In the genomic region with DNA sequence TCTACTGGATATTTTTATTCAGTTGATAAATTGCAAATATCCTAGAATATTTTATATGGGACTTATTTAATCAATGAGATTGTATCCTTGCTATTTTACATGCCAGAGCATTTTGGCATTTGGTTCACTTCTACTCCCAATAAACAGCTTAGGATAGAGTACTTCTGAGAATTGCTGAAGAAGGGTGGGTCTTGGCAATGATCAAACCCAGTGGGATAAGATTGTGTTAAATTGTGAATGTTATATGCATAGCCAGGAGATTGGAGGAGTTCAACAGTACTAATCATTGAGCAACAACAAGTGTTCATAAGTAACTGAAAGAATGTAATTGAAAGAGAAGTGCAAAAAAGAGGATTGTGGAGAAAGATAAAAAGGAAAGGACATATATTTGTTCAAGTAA, we compare ENCODE assay signal across 17 cellular contexts.
DNase-seq lines count a peak whose midpoint lies in the region; ATAC-seq and TF ChIP-seq lines count a peak whose summit lies in the region.
"Had no signal": no experiment of that assay in that cellular context is flagged by ENCODE, and none has a peak within 500 bp of the region (broad histone marks: within the 10 kb centered on the region; RNA-seq: fewer than 3 reads in every experiment).

No MANE protein-coding gene starts in this region.

- H3K27ac ChIP-seq in H9 (ENCODE audit: insufficient read length, low read depth, low read length) (no peak overlapping the region), right lobe of liver (no peak overlapping the region)
- H3K27ac ChIP-seq: epithelial cell of prostate, heart right ventricle, SJSA1 had no signal

- H3K4me1 Mint-ChIP-seq in H9 (peaks cover 17 to 24% of the 10 kb centered on the region in 2 experiments), WTC11 (peaks cover 34% of the 10 kb centered on the region)
- H3K4me1 Mint-ChIP-seq: activated T-helper 17 cell treated with anti-CD3 and anti-CD28 coated beads, Interleukin-2, amount 50 U/mL, for 72 hours had no signal

- no peak overlapping the region for H2BK20ac ChIP-seq in H9 (ENCODE audit: low read depth, low read length, poor library complexity, severe bottlenecking)

- POLR2A ChIA-PET in WTC11 (lab: Charles Lee): no interaction called here

- no peak overlapping the region for H3K4ac ChIP-seq in H9 (ENCODE audit: low read depth, low read length)

- H3K79me1 ChIP-seq in H9 (ENCODE audit: insufficient read depth, low read depth, low read length, poor library complexity, severe bottlenecking): no peaks in the 10 kb centered on the region

- no peak overlapping the region for H3K23ac ChIP-seq in H9 (ENCODE audit: insufficient read length, low read depth, low read length)

- no peaks in the 10 kb centered on the region for H3K4me1 ChIP-seq in H9 (ENCODE audit: insufficient read depth, low read length)
- H3K4me1 ChIP-seq in right lobe of liver: no peaks in the 10 kb centered on the region
- H3K4me1 ChIP-seq: SJSA1 had no signal

- H3K27me3 ChIP-seq in H9 (ENCODE audit: insufficient read depth, low read length): no peaks in the 10 kb centered on the region
- no peaks in the 10 kb centered on the region for H3K27me3 ChIP-seq in right lobe of liver
- H3K27me3 ChIP-seq: heart right ventricle, SJSA1 had no signal

- no peaks in the 10 kb centered on the region for H3K79me2 ChIP-seq in H9 (ENCODE audit: insufficient read depth, low read length)

- H3K56ac ChIP-seq in H9 (ENCODE audit: insufficient read length, low read depth, low read length): no peak overlapping the region

- H3K27me3 Mint-ChIP-seq in H9 (ENCODE audit: low read depth): no peaks in the 10 kb centered on the region
- no peaks in the 10 kb centered on the region for H3K27me3 Mint-ChIP-seq in WTC11 (ENCODE audit: low read depth)
- H3K27me3 Mint-ChIP-seq: activated T-helper 17 cell treated with anti-CD3 and anti-CD28 coated beads, Interleukin-2, amount 50 U/mL, for 72 hours had no signal

- H3K4me3 ChIP-seq in fibroblast of pulmonary artery (replicated peaks; ENCODE audit: low read depth, low read length) (no peak overlapping the region), right lobe of liver (no peak overlapping the region)
- H3K4me3 ChIP-seq: heart right ventricle, SJSA1 had no signal

- TF ChIP-seq CTCF in H9 (conservative IDR thresholded peaks at IDR 0.05): no peak
- TF ChIP-seq CTCF in WTC11 (IDR thresholded peaks at IDR 0.05): no peak
- no peak for TF ChIP-seq CTCF in fibroblast of pulmonary artery (IDR thresholded peaks at IDR 0.05; ENCODE audit: low read length, missing control alignments)
- TF ChIP-seq CTCF in right lobe of liver (IDR thresholded peaks at IDR 0.05): no peak

- H3K4me3 Mint-ChIP-seq in H9 (peak overlapping the region in 1 of 2 experiments; percentile 5; a peak in 1 of 5 replicates), WTC11 (peak overlapping the region; percentile 48)
- H3K4me3 Mint-ChIP-seq: activated T-helper 17 cell treated with anti-CD3 and anti-CD28 coated beads, Interleukin-2, amount 50 U/mL, for 72 hours; T-helper 2 cell treated with Interferon-gamma antibody and Interleukin-4, amounts not matched to agents 5 μg/mL and 100 μg/mL, for 36 hours had no signal

- no peaks in the 10 kb centered on the region for H4K20me1 ChIP-seq in H9 (ENCODE audit: control insufficient read depth, insufficient read depth, insufficient read length)

- no peaks in the 10 kb centered on the region for H3K9me3 ChIP-seq in H9 (ENCODE audit: control insufficient read depth, low read depth, low read length)
- H3K9me3 ChIP-seq in right lobe of liver: no peaks in the 10 kb centered on the region
- H3K9me3 ChIP-seq: heart right ventricle, SJSA1 had no signal

- H4K8ac ChIP-seq in H9 (replicated peaks; ENCODE audit: insufficient read length, low read depth, low read length): no peak overlapping the region

- H3K36me3 ChIP-seq in right lobe of liver: peaks cover 0 to 11% (median 0%) of the 10 kb centered on the region in 4 donors

- H2BK5ac ChIP-seq in H9 (ENCODE audit: insufficient read length, low read length): no peak overlapping the region

- H3T11ph ChIP-seq in H9 (ENCODE audit: low read length): no peak overlapping the region

- no peak overlapping the region for H4K5ac ChIP-seq in H9 (ENCODE audit: insufficient read length, low read depth, low read length)

- no peak; the same call in 1 of the 2 replicates for ATAC-seq in WTC11
- ATAC-seq in right lobe of liver: no peak
- no peak for ATAC-seq in GM18858 (IDR thresholded peaks at IDR 0.05; ENCODE audit: unreplicated experiment)
- ATAC-seq: activated CD4-positive, CD25-positive, alpha-beta regulatory T cell treated with anti-CD3 and anti-CD28 coated beads, Interleukin-2, amount 50 U/mL, for 24 hours; activated T-helper 17 cell treated with anti-CD3 and anti-CD28 coated beads, Interleukin-2, amount 50 U/mL, for 72 hours had no signal

- H2BK15ac ChIP-seq in H9 (ENCODE audit: low read depth, low read length): no peak overlapping the region

- no peak overlapping the region for H2BK12ac ChIP-seq in H9 (ENCODE audit: insufficient read length, low read depth, low read length)

- H3K27ac Mint-ChIP-seq in H9: peak overlapping the region in 1 of 3 experiments; percentile 90; a peak in 2 of 7 replicates
- peak overlapping the region; percentile 75 for H3K27ac Mint-ChIP-seq in WTC11
- H3K27ac Mint-ChIP-seq: activated T-helper 17 cell treated with anti-CD3 and anti-CD28 coated beads, Interleukin-2, amount 50 U/mL, for 72 hours; T-helper 2 cell treated with Interferon-gamma antibody and Interleukin-4, amounts not matched to agents 5 μg/mL and 100 μg/mL, for 36 hours had no signal

- H2AFZ ChIP-seq in H9 (ENCODE audit: low read length): no peak overlapping the region

- no peak overlapping the region for H3K14ac ChIP-seq in H9 (ENCODE audit: insufficient read depth, low read length)

- H3K9ac ChIP-seq in H9 (ENCODE audit: extremely low read depth, insufficient read length, low read length): no peak overlapping the region

- H2AK5ac ChIP-seq in H9 (ENCODE audit: insufficient read length, low read length): no peak overlapping the region

- H4K91ac ChIP-seq in H9 (ENCODE audit: insufficient read length, low read depth, low read length): no peak overlapping the region

- H2BK120ac ChIP-seq in H9 (ENCODE audit: low read depth, low read length, poor library complexity, severe bottlenecking): no peak overlapping the region

- TF ChIP-seq POLR2A in right lobe of liver (IDR thresholded peaks at IDR 0.05): no peak

- intact Hi-C loops in right lobe of liver (cut with DNase I): no loop called here

- H3K36me3 Mint-ChIP-seq in H9 (ENCODE audit: insufficient read depth in 1 of 3, low read depth in 3 of 3): peaks cover 0 to 5% (median 5%) of the 10 kb centered on the region in 3 experiments; a peak in 4 of 7 replicates
- peaks cover 5% of the 10 kb centered on the region for H3K36me3 Mint-ChIP-seq in WTC11

- no peaks in the 10 kb centered on the region for H3K23me2 ChIP-seq in H9 (ENCODE audit: insufficient read length, low read depth, low read length, poor library complexity, severe bottlenecking)

- CTCF ChIA-PET in WTC11 (lab: Charles Lee): no interaction called here

- H3K9me3 Mint-ChIP-seq in H9 (no peaks in the 10 kb centered on the region), WTC11 (peaks cover 5% of the 10 kb centered on the region)
- H3K9me3 Mint-ChIP-seq: activated T-helper 17 cell treated with anti-CD3 and anti-CD28 coated beads, Interleukin-2, amount 50 U/mL, for 72 hours; T-helper 2 cell treated with Interferon-gamma antibody and Interleukin-4, amounts not matched to agents 5 μg/mL and 100 μg/mL, for 36 hours had no signal

- H3K4me2 ChIP-seq in H9 (ENCODE audit: insufficient read depth, insufficient read length, low read length): peak overlapping the region; percentile 30

- DNase-seq in H9 (no peak), WTC11 (ENCODE audit: low spot score) (no peak), fibroblast of pulmonary artery (ENCODE audit: low read depth) (peak; percentile 17), putamen (ENCODE audit: low spot score) (peak; percentile 22), EL (no peak), globus pallidus (ENCODE audit: low spot score) (no peak), right lobe of liver (no peak)
- DNase-seq: heart right ventricle; NCI-H524 treated with DMSO at 0.1 percent for 48 hours; OCI-M1; stimulated activated CD4-positive, alpha-beta T cell treated with anti-CD3 and anti-CD28 coated beads, Interleukin-4, amount 100 ng/mL, for 1 hour had no signal

- no peak overlapping the region for H3K18ac ChIP-seq in H9 (ENCODE audit: insufficient read length, low read depth, low read length)

TF ChIP-seq in WTC11, 78 proteins besides CTCF, POLR2A, EP300 and RAD21 (continues in another document):
- TF ChIP-seq CREB1 (CRISPR knock-in tag; IDR thresholded peaks at IDR 0.05) (no peak), NFE2L1 (CRISPR knock-in tag; IDR thresholded peaks at IDR 0.05) (no peak), ZNF138 (CRISPR knock-in tag; conservative IDR thresholded peaks at IDR 0.05) (no peak), MYBL2 (CRISPR knock-in tag; IDR thresholded peaks at IDR 0.05) (no peak)
- TF ChIP-seq, protein P1, sequence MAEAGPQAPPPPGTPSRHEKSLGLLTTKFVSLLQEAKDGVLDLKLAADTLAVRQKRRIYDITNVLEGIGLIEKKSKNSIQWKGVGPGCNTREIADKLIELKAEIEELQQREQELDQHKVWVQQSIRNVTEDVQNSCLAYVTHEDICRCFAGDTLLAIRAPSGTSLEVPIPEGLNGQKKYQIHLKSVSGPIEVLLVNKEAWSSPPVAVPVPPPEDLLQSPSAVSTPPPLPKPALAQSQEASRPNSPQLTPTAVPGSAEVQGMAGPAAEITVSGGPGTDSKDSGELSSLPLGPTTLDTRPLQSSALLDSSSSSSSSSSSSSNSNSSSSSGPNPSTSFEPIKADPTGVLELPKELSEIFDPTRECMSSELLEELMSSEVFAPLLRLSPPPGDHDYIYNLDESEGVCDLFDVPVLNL (CRISPR knock-in tag; IDR thresholded peaks at IDR 0.05; ENCODE audit: borderline replicate concordance, low read depth): no peak
- TF ChIP-seq, protein P2, sequence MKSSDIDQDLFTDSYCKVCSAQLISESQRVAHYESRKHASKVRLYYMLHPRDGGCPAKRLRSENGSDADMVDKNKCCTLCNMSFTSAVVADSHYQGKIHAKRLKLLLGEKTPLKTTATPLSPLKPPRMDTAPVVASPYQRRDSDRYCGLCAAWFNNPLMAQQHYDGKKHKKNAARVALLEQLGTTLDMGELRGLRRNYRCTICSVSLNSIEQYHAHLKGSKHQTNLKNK (CRISPR knock-in tag; IDR thresholded peaks at IDR 0.05): no peak
- TF ChIP-seq, protein P3, sequence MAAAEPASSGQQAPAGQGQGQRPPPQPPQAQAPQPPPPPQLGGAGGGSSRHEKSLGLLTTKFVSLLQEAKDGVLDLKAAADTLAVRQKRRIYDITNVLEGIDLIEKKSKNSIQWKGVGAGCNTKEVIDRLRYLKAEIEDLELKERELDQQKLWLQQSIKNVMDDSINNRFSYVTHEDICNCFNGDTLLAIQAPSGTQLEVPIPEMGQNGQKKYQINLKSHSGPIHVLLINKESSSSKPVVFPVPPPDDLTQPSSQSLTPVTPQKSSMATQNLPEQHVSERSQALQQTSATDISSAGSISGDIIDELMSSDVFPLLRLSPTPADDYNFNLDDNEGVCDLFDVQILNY (CRISPR knock-in tag; IDR thresholded peaks at IDR 0.05): no peak

Comparison
In these comparisons a context has a peak if more than half of its experiments do, and no peak if none do; other contexts are left out.
1. DNase-seq: peak in fibroblast of pulmonary artery (single experiment) and putamen (single experiment); none in H9 (single experiment), WTC11 (single experiment), EL (single experiment), globus pallidus (single experiment) and right lobe of liver (0 of 3).